1 cellular context compared by ENCODE assay signal in the genomic region with DNA sequence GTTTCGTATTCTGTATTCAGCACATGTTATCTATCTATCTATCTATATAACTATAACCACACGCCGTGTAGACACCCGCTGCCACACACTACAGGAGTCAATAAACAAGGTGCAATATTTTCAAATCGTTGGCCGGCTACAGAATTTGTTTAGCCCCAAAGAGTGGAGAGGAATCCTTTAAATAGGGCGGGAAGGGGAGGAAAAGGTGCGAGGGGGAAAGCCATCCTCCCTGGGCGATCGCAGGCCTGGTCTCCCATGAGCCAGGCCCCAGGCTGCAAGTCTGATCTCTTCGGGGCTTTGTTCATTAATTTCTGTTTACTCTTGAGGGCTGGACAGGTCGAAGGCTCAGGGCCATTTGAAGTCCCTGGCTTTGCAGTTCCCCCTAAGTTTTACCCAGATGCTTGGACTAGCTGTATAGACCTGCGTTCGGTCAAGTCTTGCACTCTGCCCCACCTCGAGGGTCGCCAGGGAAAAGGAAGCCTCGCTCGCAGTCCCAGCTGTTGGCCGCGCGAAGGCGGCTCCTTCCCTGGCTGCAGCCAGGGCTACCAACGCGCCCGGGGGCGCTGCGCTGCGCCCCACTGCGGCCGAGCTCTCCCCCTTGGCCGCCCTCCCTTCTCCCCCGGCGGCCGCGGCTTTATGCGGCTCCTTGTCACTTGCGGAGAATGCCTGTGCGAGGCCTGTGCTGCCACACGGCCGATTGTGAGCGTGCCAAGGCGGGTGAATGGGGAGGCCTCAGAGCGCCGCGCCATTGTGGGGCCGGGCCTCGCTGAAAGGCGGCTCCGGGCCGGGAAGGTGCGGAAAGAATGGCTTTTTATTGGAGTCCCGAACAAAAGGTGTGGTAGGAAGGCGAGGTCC.
A peak's percentile ranks its signal among the peaks of the same experiment; 100 is the strongest.
TF ChIP-seq lines count a peak whose summit lies in the region.

No MANE protein-coding gene starts in this region.

TF ChIP-seq in HepG2, 621 proteins besides CTCF, POLR2A, EP300 and RAD21 (continued from another document and continues in another):
- TF ChIP-seq GPN1 (CRISPR knock-in tag; IDR thresholded peaks at IDR 0.05; ENCODE audit: borderline replicate concordance) (no peak), ZNF557 (CRISPR knock-in tag; IDR thresholded peaks at IDR 0.05) (no peak), GABPB1 (CRISPR knock-in tag; IDR thresholded peaks at IDR 0.05) (peak; percentile 16; the same call in 1 of the 2 replicates), ZFX (CRISPR knock-in tag; IDR thresholded peaks at IDR 0.05; ENCODE audit: low read depth) (peak; percentile 46; the same call in 1 of the 2 replicates), ZNF605 (CRISPR knock-in tag; IDR thresholded peaks at IDR 0.05) (0 out of 2 replicates have a peak, but pooled peaks have one; percentile 16), ZNF350 (CRISPR knock-in tag; IDR thresholded peaks at IDR 0.05; ENCODE audit: borderline replicate concordance, low read depth) (no peak), ZNF547 (CRISPR knock-in tag; IDR thresholded peaks at IDR 0.05) (peak; percentile 33; the same call in 1 of the 2 replicates), NFATC3 (CRISPR knock-in tag; IDR thresholded peaks at IDR 0.05) (no peak), ZNF317 (CRISPR knock-in tag; IDR thresholded peaks at IDR 0.05) (0 out of 2 replicates have a peak, but pooled peaks have one; percentile 26), ZFY (CRISPR knock-in tag; IDR thresholded peaks at IDR 0.05) (peak; percentile 40; the same call in 1 of the 2 replicates), ZNF333 (CRISPR knock-in tag; IDR thresholded peaks at IDR 0.05; ENCODE audit: borderline replicate concordance) (no peak), MTF2 (CRISPR knock-in tag; IDR thresholded peaks at IDR 0.05; ENCODE audit: borderline replicate concordance) (peak; percentile 80; the same call in 1 of the 2 replicates), ZNF143 (CRISPR knock-in tag; IDR thresholded peaks at IDR 0.05) (no peak), KLF12 (CRISPR knock-in tag; IDR thresholded peaks at IDR 0.05; ENCODE audit: borderline replicate concordance) (0 out of 2 replicates have a peak, but pooled peaks have one; percentile 26), ZNF510 (CRISPR knock-in tag; IDR thresholded peaks at IDR 0.05; ENCODE audit: low read depth) (no peak), HNRNPLL (IDR thresholded peaks at IDR 0.05; ENCODE audit: low read depth, low read length, poor library complexity, severe bottlenecking) (peak; percentile 51), ZNF766 (CRISPR knock-in tag; IDR thresholded peaks at IDR 0.05; ENCODE audit: borderline replicate concordance) (no peak), RNF2 (conservative IDR thresholded peaks at IDR 0.05; ENCODE audit: low read depth) (peak; percentile 57; the same call in 1 of the 2 replicates)
- TF ChIP-seq, protein P1, sequence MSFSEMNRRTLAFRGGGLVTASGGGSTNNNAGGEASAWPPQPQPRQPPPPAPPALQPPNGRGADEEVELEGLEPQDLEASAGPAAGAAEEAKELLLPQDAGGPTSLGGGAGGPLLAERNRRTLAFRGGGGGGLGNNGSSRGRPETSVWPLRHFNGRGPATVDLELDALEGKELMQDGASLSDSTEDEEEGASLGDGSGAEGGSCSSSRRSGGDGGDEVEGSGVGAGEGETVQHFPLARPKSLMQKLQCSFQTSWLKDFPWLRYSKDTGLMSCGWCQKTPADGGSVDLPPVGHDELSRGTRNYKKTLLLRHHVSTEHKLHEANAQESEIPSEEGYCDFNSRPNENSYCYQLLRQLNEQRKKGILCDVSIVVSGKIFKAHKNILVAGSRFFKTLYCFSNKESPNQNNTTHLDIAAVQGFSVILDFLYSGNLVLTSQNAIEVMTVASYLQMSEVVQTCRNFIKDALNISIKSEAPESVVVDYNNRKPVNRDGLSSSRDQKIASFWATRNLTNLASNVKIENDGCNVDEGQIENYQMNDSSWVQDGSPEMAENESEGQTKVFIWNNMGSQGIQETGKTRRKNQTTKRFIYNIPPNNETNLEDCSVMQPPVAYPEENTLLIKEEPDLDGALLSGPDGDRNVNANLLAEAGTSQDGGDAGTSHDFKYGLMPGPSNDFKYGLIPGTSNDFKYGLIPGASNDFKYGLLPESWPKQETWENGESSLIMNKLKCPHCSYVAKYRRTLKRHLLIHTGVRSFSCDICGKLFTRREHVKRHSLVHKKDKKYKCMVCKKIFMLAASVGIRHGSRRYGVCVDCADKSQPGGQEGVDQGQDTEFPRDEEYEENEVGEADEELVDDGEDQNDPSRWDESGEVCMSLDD (CRISPR knock-in tag; IDR thresholded peaks at IDR 0.05; ENCODE audit: borderline replicate concordance), result 0 out of 2 replicates have a peak, but pooled peaks have one; percentile 52
- TF ChIP-seq, protein P2, sequence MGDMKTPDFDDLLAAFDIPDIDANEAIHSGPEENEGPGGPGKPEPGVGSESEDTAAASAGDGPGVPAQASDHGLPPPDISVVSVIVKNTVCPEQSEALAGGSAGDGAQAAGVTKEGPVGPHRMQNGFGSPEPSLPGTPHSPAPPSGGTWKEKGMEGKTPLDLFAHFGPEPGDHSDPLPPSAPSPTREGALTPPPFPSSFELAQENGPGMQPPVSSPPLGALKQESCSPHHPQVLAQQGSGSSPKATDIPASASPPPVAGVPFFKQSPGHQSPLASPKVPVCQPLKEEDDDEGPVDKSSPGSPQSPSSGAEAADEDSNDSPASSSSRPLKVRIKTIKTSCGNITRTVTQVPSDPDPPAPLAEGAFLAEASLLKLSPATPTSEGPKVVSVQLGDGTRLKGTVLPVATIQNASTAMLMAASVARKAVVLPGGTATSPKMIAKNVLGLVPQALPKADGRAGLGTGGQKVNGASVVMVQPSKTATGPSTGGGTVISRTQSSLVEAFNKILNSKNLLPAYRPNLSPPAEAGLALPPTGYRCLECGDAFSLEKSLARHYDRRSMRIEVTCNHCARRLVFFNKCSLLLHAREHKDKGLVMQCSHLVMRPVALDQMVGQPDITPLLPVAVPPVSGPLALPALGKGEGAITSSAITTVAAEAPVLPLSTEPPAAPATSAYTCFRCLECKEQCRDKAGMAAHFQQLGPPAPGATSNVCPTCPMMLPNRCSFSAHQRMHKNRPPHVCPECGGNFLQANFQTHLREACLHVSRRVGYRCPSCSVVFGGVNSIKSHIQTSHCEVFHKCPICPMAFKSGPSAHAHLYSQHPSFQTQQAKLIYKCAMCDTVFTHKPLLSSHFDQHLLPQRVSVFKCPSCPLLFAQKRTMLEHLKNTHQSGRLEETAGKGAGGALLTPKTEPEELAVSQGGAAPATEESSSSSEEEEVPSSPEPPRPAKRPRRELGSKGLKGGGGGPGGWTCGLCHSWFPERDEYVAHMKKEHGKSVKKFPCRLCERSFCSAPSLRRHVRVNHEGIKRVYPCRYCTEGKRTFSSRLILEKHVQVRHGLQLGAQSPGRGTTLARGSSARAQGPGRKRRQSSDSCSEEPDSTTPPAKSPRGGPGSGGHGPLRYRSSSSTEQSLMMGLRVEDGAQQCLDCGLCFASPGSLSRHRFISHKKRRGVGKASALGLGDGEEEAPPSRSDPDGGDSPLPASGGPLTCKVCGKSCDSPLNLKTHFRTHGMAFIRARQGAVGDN (CRISPR knock-in tag; IDR thresholded peaks at IDR 0.05), result peak; percentile 74
- TF ChIP-seq, protein P3, sequence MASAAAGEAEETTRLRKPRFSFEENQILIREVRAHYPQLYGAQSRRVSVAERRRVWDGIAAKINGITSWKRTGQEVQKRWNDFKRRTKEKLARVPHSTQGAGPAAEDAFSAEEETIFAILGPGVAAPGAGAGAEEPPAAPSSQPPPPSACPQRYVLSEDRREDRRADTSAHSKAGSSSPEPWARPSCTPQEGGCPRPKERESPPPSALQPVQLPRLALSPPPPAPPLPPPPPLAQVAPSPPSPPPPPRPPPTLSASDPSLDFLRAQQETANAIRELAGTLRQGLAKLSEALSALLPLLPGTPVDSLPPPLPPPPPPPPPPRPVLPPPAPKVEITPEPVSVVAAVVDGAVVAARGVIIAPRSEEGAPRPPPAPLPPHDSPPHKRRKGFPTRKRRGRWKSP (CRISPR knock-in tag; IDR thresholded peaks at IDR 0.05), result peak; percentile 60; the same call in 1 of the 2 replicates
- TF ChIP-seq, protein P4, sequence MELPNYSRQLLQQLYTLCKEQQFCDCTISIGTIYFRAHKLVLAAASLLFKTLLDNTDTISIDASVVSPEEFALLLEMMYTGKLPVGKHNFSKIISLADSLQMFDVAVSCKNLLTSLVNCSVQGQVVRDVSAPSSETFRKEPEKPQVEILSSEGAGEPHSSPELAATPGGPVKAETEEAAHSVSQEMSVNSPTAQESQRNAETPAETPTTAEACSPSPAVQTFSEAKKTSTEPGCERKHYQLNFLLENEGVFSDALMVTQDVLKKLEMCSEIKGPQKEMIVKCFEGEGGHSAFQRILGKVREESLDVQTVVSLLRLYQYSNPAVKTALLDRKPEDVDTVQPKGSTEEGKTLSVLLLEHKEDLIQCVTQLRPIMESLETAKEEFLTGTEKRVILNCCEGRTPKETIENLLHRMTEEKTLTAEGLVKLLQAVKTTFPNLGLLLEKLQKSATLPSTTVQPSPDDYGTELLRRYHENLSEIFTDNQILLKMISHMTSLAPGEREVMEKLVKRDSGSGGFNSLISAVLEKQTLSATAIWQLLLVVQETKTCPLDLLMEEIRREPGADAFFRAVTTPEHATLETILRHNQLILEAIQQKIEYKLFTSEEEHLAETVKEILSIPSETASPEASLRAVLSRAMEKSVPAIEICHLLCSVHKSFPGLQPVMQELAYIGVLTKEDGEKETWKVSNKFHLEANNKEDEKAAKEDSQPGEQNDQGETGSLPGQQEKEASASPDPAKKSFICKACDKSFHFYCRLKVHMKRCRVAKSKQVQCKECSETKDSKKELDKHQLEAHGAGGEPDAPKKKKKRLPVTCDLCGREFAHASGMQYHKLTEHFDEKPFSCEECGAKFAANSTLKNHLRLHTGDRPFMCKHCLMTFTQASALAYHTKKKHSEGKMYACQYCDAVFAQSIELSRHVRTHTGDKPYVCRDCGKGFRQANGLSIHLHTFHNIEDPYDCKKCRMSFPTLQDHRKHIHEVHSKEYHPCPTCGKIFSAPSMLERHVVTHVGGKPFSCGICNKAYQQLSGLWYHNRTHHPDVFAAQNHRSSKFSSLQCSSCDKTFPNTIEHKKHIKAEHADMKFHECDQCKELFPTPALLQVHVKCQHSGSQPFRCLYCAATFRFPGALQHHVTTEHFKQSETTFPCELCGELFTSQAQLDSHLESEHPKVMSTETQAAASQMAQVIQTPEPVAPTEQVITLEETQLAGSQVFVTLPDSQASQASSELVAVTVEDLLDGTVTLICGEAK (IDR thresholded peaks at IDR 0.05), result no peak
- TF ChIP-seq, protein P4 (CRISPR knock-in tag; IDR thresholded peaks at IDR 0.05), result 0 out of 2 replicates have a peak, but pooled peaks have one; percentile 6
- TF ChIP-seq, protein P5, sequence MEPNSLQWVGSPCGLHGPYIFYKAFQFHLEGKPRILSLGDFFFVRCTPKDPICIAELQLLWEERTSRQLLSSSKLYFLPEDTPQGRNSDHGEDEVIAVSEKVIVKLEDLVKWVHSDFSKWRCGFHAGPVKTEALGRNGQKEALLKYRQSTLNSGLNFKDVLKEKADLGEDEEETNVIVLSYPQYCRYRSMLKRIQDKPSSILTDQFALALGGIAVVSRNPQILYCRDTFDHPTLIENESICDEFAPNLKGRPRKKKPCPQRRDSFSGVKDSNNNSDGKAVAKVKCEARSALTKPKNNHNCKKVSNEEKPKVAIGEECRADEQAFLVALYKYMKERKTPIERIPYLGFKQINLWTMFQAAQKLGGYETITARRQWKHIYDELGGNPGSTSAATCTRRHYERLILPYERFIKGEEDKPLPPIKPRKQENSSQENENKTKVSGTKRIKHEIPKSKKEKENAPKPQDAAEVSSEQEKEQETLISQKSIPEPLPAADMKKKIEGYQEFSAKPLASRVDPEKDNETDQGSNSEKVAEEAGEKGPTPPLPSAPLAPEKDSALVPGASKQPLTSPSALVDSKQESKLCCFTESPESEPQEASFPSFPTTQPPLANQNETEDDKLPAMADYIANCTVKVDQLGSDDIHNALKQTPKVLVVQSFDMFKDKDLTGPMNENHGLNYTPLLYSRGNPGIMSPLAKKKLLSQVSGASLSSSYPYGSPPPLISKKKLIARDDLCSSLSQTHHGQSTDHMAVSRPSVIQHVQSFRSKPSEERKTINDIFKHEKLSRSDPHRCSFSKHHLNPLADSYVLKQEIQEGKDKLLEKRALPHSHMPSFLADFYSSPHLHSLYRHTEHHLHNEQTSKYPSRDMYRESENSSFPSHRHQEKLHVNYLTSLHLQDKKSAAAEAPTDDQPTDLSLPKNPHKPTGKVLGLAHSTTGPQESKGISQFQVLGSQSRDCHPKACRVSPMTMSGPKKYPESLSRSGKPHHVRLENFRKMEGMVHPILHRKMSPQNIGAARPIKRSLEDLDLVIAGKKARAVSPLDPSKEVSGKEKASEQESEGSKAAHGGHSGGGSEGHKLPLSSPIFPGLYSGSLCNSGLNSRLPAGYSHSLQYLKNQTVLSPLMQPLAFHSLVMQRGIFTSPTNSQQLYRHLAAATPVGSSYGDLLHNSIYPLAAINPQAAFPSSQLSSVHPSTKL (CRISPR knock-in tag; IDR thresholded peaks at IDR 0.05), result peak; percentile 13; the same call in 1 of the 2 replicates
- TF ChIP-seq, protein P6, sequence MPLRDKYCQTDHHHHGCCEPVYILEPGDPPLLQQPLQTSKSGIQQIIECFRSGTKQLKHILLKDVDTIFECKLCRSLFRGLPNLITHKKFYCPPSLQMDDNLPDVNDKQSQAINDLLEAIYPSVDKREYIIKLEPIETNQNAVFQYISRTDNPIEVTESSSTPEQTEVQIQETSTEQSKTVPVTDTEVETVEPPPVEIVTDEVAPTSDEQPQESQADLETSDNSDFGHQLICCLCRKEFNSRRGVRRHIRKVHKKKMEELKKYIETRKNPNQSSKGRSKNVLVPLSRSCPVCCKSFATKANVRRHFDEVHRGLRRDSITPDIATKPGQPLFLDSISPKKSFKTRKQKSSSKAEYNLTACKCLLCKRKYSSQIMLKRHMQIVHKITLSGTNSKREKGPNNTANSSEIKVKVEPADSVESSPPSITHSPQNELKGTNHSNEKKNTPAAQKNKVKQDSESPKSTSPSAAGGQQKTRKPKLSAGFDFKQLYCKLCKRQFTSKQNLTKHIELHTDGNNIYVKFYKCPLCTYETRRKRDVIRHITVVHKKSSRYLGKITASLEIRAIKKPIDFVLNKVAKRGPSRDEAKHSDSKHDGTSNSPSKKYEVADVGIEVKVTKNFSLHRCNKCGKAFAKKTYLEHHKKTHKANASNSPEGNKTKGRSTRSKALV (CRISPR knock-in tag; IDR thresholded peaks at IDR 0.05), result peak; percentile 99
